In genomic region chr16:48405153-48405552, GRCh38 we compare ENCODE assay signal across 25 cellular contexts.
"Had no signal": no experiment of that assay in that cellular context is flagged by ENCODE, and none has a peak within 500 bp of the region (broad histone marks: within the 10 kb centered on the region; RNA-seq: fewer than 3 reads in every experiment).

No MANE protein-coding gene starts in this region.

- H3K4me1 ChIP-seq: ascending aorta had no signal

- FAIRE-seq: RCC 7860 had no signal

- ATAC-seq: activated CD4-positive, CD25-positive, alpha-beta regulatory T cell treated with anti-CD3 and anti-CD28 coated beads, Interleukin-2, amount 50 U/mL, for 24 hours; activated CD8-positive, alpha-beta T cell treated with anti-CD3 and anti-CD28 coated beads for 36 hours; activated naive CD4-positive, alpha-beta T cell treated with anti-CD3 and anti-CD28 coated beads, Interleukin-2, amount 50 U/mL, for 72 hours; activated naive CD8-positive, alpha-beta T cell treated with anti-CD3 and anti-CD28 coated beads, Interleukin-2, amount 50 U/mL, for 24 hours; SK-N-SH treated with all-trans-retinoic acid at 6 μM for 48 hours had no signal

- H3K27ac ChIP-seq: ascending aorta, body of pancreas, SJSA1 had no signal

- H3K27me3 ChIP-seq: ascending aorta, body of pancreas, SJSA1 had no signal

- H3K36me3 Mint-ChIP-seq: activated naive CD4-positive, alpha-beta T cell treated with anti-CD3 and anti-CD28 coated beads, Interleukin-2, amount 50 U/mL, for 72 hours had no signal

- DNase-seq: activated CD4-positive, alpha-beta T cell treated with anti-CD3 and anti-CD28 coated beads for 4 hours; activated CD8-positive, alpha-beta memory T cell treated with anti-CD3 and anti-CD28 coated beads, Interleukin-2, amount 50 U/mL, for 4 hours; activated CD8-positive, alpha-beta T cell treated with anti-CD3 and anti-CD28 coated beads for 36 hours; activated effector memory CD4-positive, alpha-beta T cell treated with Interleukin-2 at 50 U/mL for 16 hours; activated naive CD4-positive, alpha-beta T cell treated with Interleukin-2 at 50 U/mL for 16 hours; activated naive CD8-positive, alpha-beta T cell treated with anti-CD3 and anti-CD28 coated beads, Interleukin-2, amount 50 U/mL, for 24 hours; activated T-cell treated with anti-CD3 and anti-CD28 coated beads, Interleukin-2, amount 50 U/mL, for 1 hour; amniotic stem cell; body of pancreas; Kasumi-1; KBM-7; NCI-H1105 treated with DMSO at 0.1 percent for 48 hours; NCI-H1436 treated with DMSO at 0.1 percent for 48 hours; NCI-H187; NCI-H2081; NCI-H510A treated with DMSO at 0.1 percent for 48 hours; SHP77 had no signal

- H3K27ac Mint-ChIP-seq: activated CD8-positive, alpha-beta T cell treated with anti-CD3 and anti-CD28 coated beads for 36 hours; activated naive CD4-positive, alpha-beta T cell treated with anti-CD3 and anti-CD28 coated beads, Interleukin-2, amount 50 U/mL, for 72 hours; activated naive CD8-positive, alpha-beta T cell treated with anti-CD3 and anti-CD28 coated beads, Interleukin-2, amount 50 U/mL, for 24 hours; activated T-helper 1 cell treated with anti-CD3 and anti-CD28 coated beads, Interleukin-12 subunit alpha, Interleukin-12 subunit beta, Interleukin-2, Interleukin-4 antibody, amounts not matched to agents 30 ng/mL and 10 ng/mL and 1 ng/mL, durations not matched to agents 14 hours and 24 hours and 36 hours; T-helper 1 cell treated with Interleukin-12 subunit alpha and Interleukin-12 subunit beta and Interleukin-4 antibody, amounts not matched to agents 30 μg/mL and 1 μg/mL, for 36 hours had no signal

- H3K36me3 ChIP-seq: ascending aorta, SJSA1 had no signal

- H3K9me3 Mint-ChIP-seq: activated CD8-positive, alpha-beta T cell treated with anti-CD3 and anti-CD28 coated beads for 36 hours; activated naive CD4-positive, alpha-beta T cell treated with anti-CD3 and anti-CD28 coated beads, Interleukin-2, amount 50 U/mL, for 72 hours; activated naive CD8-positive, alpha-beta T cell treated with anti-CD3 and anti-CD28 coated beads, Interleukin-2, amount 50 U/mL, for 24 hours; activated T-helper 1 cell treated with anti-CD3 and anti-CD28 coated beads, Interleukin-12 subunit alpha, Interleukin-12 subunit beta, Interleukin-2, Interleukin-4 antibody, amounts not matched to agents 30 ng/mL and 10 ng/mL and 1 ng/mL, durations not matched to agents 14 hours and 24 hours and 36 hours; T-helper 1 cell treated with Interleukin-12 subunit alpha and Interleukin-12 subunit beta and Interleukin-4 antibody, amounts not matched to agents 30 μg/mL and 1 μg/mL, for 36 hours had no signal

- H3K4me1 Mint-ChIP-seq: activated naive CD8-positive, alpha-beta T cell treated with anti-CD3 and anti-CD28 coated beads, Interleukin-2, amount 50 U/mL, for 24 hours had no signal

- H3K4me3 ChIP-seq: ascending aorta, body of pancreas, SJSA1 had no signal

- H3K4me3 Mint-ChIP-seq: activated CD8-positive, alpha-beta T cell treated with anti-CD3 and anti-CD28 coated beads for 36 hours; activated naive CD8-positive, alpha-beta T cell treated with anti-CD3 and anti-CD28 coated beads, Interleukin-2, amount 50 U/mL, for 24 hours; activated T-helper 1 cell treated with anti-CD3 and anti-CD28 coated beads, Interleukin-12 subunit alpha, Interleukin-12 subunit beta, Interleukin-2, Interleukin-4 antibody, amounts not matched to agents 30 ng/mL and 10 ng/mL and 1 ng/mL, durations not matched to agents 14 hours and 24 hours and 36 hours; T-helper 1 cell treated with Interleukin-12 subunit alpha and Interleukin-12 subunit beta and Interleukin-4 antibody, amounts not matched to agents 30 μg/mL and 1 μg/mL, for 36 hours had no signal

- H3K9me3 ChIP-seq: ascending aorta, body of pancreas, SJSA1 had no signal

- H3K27me3 Mint-ChIP-seq: activated CD8-positive, alpha-beta T cell treated with anti-CD3 and anti-CD28 coated beads for 36 hours; activated naive CD8-positive, alpha-beta T cell treated with anti-CD3 and anti-CD28 coated beads, Interleukin-2, amount 50 U/mL, for 24 hours had no signal
